In the genomic region with DNA sequence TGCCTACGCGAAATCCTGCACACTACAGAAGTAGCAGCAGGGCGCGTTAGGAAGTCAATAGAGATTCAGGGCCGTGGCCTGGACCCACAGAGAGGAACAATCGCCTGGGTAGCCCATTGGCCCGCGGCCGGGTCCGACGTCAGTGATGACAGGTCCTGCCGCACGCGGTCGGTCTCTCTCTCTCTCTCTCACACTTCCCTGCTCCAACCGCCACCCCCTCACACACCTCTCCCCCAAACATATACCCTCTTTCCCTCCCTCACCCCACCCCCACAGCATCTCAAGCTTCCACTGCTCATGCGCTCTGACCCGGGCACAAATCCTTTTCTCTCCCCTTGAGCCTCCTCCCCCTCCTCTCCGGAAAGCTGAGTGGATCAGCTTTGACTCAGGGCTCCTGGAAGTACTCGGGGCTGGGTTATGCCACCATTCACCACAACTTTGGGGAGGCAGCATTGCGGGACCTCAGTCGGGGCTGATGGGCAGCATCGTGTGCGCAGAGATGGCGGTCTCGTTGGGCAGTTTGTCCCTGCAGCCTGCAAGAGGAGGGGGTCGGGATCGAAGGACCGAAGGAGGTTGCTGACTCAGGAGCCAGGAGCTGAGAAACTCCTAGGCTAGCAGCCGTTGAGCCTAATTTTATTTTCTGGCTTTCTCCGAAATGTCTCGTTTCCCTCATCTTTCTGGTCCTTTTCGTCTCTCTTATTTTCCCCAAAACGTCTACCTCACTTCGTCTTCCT, we compare ENCODE assay signal across 18 cellular contexts. TPM values are rescaled to one million over a fixed set of nuclear protein-coding genes. Genes with fewer than 3 reads are reported as not detected.
DNase-seq lines count a peak whose midpoint lies in the region; FAIRE-seq and TF ChIP-seq lines count a peak whose summit lies in the region.
"Had no signal": no experiment of that assay in that cellular context is flagged by ENCODE, and none has a peak within 500 bp of the region (broad histone marks: within the 10 kb centered on the region; RNA-seq: fewer than 3 reads in every experiment).

No MANE protein-coding gene starts in this region.

- H4K5ac ChIP-seq in H1 (ENCODE audit: insufficient read length, low read depth, low read length), result peak overlapping the region; percentile 10

- TF ChIP-seq POLR2A in H1 (IDR thresholded peaks at IDR 0.05; ENCODE audit: control extremely low read depth in 1 of 2, low read depth in 2 of 2, low read length in 2 of 2) (peak in 1 of 2 experiments; percentile 67; a peak in 2 of 3 replicates), ovary (IDR thresholded peaks at IDR 0.05) (no peak)

- H2AFZ ChIP-seq in H1 (ENCODE audit: low read length), result peak overlapping the region; percentile 69

- DNase-seq in AG10803 (ENCODE audit: low read depth) (no peak), H1 (ENCODE audit: low read depth in 1 of 2, low spot score in 2 of 2) (peak in 1 of 2 experiments; percentile 83), dedifferentiated amniotic fluid mesenchymal stem cell (ENCODE audit: extremely low spot score) (no peak), activated T-cell treated with anti-CD3 and anti-CD28 coated beads for 4 hours (no peak), ovary (no peak)
- no peak for DNase-seq in stimulated activated CD4-positive, alpha-beta T cell treated with anti-CD3 and anti-CD28 coated beads, Interleukin-4, amount 100 ng/mL, for 24 hours
- DNase-seq: DND-41; NCI-H2227 treated with DMSO at 0.1 percent for 48 hours; SK-N-SH; stimulated activated CD4-positive, alpha-beta T cell treated with anti-CD3 and anti-CD28 coated beads, Interleukin-1b, Interleukin-23, amount 100 ng/mL, for 48 hours had no signal

- H3K4me3 ChIP-seq in AG10803 (ENCODE audit: low read length), result no peak overlapping the region; the same call in 1 of the 2 replicates
- peak overlapping the region; percentile 36 to 68 (median 52) for H3K4me3 ChIP-seq in H1 (ENCODE audit: extremely low read depth in 1 of 4, insufficient read depth in 2 of 4, low read depth in 3 of 4, low read length in 4 of 4)
- H3K4me3 ChIP-seq in ovary, result no peak overlapping the region
- H3K4me3 ChIP-seq: GM12878, lung, prostate gland had no signal

- H3K27me3 ChIP-seq in H1 (replicated peaks in 1 of 4; ENCODE audit: control insufficient read depth in 3 of 4, extremely low read depth in 1 of 4, insufficient read depth in 3 of 4, low read length in 3 of 4), result peaks cover 44 to 85% (median 78%) of the 10 kb centered on the region in 4 experiments
- H3K27me3 ChIP-seq in ovary, result no peaks in the 10 kb centered on the region

- no peak overlapping the region for H3K56ac ChIP-seq in H1 (replicated peaks; ENCODE audit: insufficient read length, low read depth, low read length)

- no peaks in the 10 kb centered on the region for H3K36me3 Mint-ChIP-seq in nephron (ENCODE audit: low read depth)

- peak overlapping the region; percentile 94 for H2BK12ac ChIP-seq in H1 (ENCODE audit: low read depth, low read length)

- H3K79me2 ChIP-seq in H1 (ENCODE audit: control insufficient read depth in 1 of 2, insufficient read depth in 2 of 2, low read length in 2 of 2), result no peaks in the 10 kb centered on the region

- peak overlapping the region; percentile 89; the same call in 1 of the 2 replicates for H2BK20ac ChIP-seq in H1 (ENCODE audit: low read length)

- 0 out of 2 replicates have a peak, but pooled peaks have one; percentile 4 for TF ChIP-seq CTCF in AG10803 (conservative IDR thresholded peaks at IDR 0.05; ENCODE audit: low read length)
- peak in 1 of 3 experiments; percentile 45; a peak in 1 of 4 replicates for TF ChIP-seq CTCF in H1 (IDR thresholded peaks at IDR 0.05; ENCODE audit: control extremely low read depth in 1 of 3, insufficient read depth in 1 of 3, low read depth in 1 of 3, low read length in 3 of 3)
- TF ChIP-seq CTCF in nephron (IDR thresholded peaks at IDR 0.05; ENCODE audit: unreplicated experiment in 3 of 3), result no peak
- no peak for TF ChIP-seq CTCF in ovary (IDR thresholded peaks at IDR 0.05)

- CTCF ChIA-PET in H1 (lab: Charles Lee; ENCODE audit: partially characterized antibody), result interaction anchor here (0.7 to 27.3 kb wide), 18 partner anchors 9 to 265 kb away, joined by 3 to 485 read pairs (median 4); partner anchors contain the start of gene ZIC4

- H3K27ac ChIP-seq in H1 (ENCODE audit: low read depth, low read length) (no peak overlapping the region), ovary (no peak overlapping the region)
- H3K27ac ChIP-seq: prostate gland, VCaP had no signal

- TF ChIP-seq RAD21 in H1 (IDR thresholded peaks at IDR 0.05 in 1 of 2, conservative IDR thresholded peaks at IDR 0.05 in 1 of 2; ENCODE audit: low read depth in 2 of 2, low read length in 2 of 2), result peak; percentile 4 to 28; a peak in 1 of 4 replicates

- H3K4me1 Mint-ChIP-seq in nephron, result peaks cover 60% of the 10 kb centered on the region

- no peak overlapping the region for H3K23ac ChIP-seq in H1 (ENCODE audit: insufficient read length)

- H3K4me1 ChIP-seq in H1 (replicated peaks in 1 of 4; ENCODE audit: control insufficient read depth in 3 of 4, insufficient read depth in 4 of 4, low read length in 3 of 4), result peaks cover 8 to 43% (median 22%) of the 10 kb centered on the region in 4 experiments
- peaks cover 1% of the 10 kb centered on the region for H3K4me1 ChIP-seq in ovary (ENCODE audit: insufficient read depth)
- H3K4me1 ChIP-seq: prostate gland had no signal

- peak overlapping the region; percentile 77 to 95 for H3K4me2 ChIP-seq in H1 (ENCODE audit: insufficient read depth in 1 of 2, low read depth in 2 of 2, low read length in 2 of 2)
- H3K4me2 ChIP-seq: SK-N-SH had no signal

- H3K27ac Mint-ChIP-seq in nephron, result peak overlapping the region; percentile 93 to 99 (median 98)

- H2AK5ac ChIP-seq in H1 (ENCODE audit: low read depth, low read length), result no peak overlapping the region; the same call in 1 of the 2 replicates

- H4K20me1 ChIP-seq in H1 (replicated peaks in 1 of 2; ENCODE audit: control insufficient read depth in 1 of 2, insufficient read depth in 2 of 2, low read length in 2 of 2), result peaks cover 0 to 7% of the 10 kb centered on the region in 2 experiments

- H3K9ac ChIP-seq in H1 (replicated peaks in 1 of 4; ENCODE audit: extremely low read depth in 1 of 4, low read depth in 3 of 4, low read length in 3 of 4), result peak overlapping the region in 3 of 4 experiments; percentile 43 to 74 (median 62); a peak in 6 of 7 replicates
- H3K9ac ChIP-seq: SK-N-SH had no signal

- peaks cover 2% of the 10 kb centered on the region for H3K9me3 Mint-ChIP-seq in nephron

- H4K8ac ChIP-seq in H1 (ENCODE audit: extremely low read depth, insufficient read depth, low read length), result peak overlapping the region; percentile 89; the same call in 1 of the 2 replicates

- H3K36me3 ChIP-seq in H1 (ENCODE audit: control insufficient read depth in 2 of 4, insufficient read depth in 4 of 4, low read length in 3 of 4) (no peaks in the 10 kb centered on the region), ovary (no peaks in the 10 kb centered on the region)
- H3K36me3 ChIP-seq: prostate gland had no signal

- H3K27me3 Mint-ChIP-seq in nephron (ENCODE audit: low read depth), result peaks cover 99% of the 10 kb centered on the region

- H3K23me2 ChIP-seq in H1 (ENCODE audit: low read depth, low read length), result peaks cover 20% of the 10 kb centered on the region

- H3K4me3 Mint-ChIP-seq in nephron, result peak overlapping the region; percentile 85 to 88 (median 86)

- no peak for TF ChIP-seq EP300 in H1 (IDR thresholded peaks at IDR 0.05; ENCODE audit: borderline replicate concordance in 1 of 2, low read depth in 2 of 2, low read length in 2 of 2)
- no peak for TF ChIP-seq EP300 in ovary (IDR thresholded peaks at IDR 0.05)

- no peak overlapping the region for H3K4ac ChIP-seq in H1 (replicated peaks; ENCODE audit: insufficient read length, low read depth, low read length)

- H2BK15ac ChIP-seq in H1 (ENCODE audit: low read length), result no peak overlapping the region

- intact Hi-C loops in ovary (cut with DNase I), result no loop called here

- H3K9me3 ChIP-seq in H1 (ENCODE audit: insufficient read depth in 2 of 2, low read depth in 1 of 2, low read length in 1 of 2), result no peaks in the 10 kb centered on the region
- H3K9me3 ChIP-seq in ovary, result peaks cover 0 to 5% of the 10 kb centered on the region in 2 donors
- H3K9me3 ChIP-seq: prostate gland, SK-N-SH had no signal

- whole genome bisulfite sequencing in H1 (ENCODE audit: extremely low coverage in 1 of 2, insufficient coverage in 1 of 2, insufficient read length in 1 of 2, insufficient replicate concordance in 2 of 2, low coverage in 1 of 2, low lambda C conversion rate in 2 of 2, missing lambda C conversion rate in 1 of 2), 2 experiments, result 3% methylated on average over 24 of the region's 35 CpGs; no CpG with 5 or more reads in 1 of the 2 experiments
- WGBS in ovary, 3 donors, result 2 to 4% (median 3%) methylated on average over 35 of the region's 35 CpGs

- H3K14ac ChIP-seq in H1 (ENCODE audit: insufficient read length), result no peak overlapping the region

- H4K91ac ChIP-seq in H1 (replicated peaks; ENCODE audit: insufficient read length, low read length), result peak overlapping the region; percentile 58

- peak overlapping the region; percentile 88 for H3K18ac ChIP-seq in H1 (ENCODE audit: extremely low read depth, low read length)

- H3K79me1 ChIP-seq in H1 (ENCODE audit: low read depth, low read length), result no peaks in the 10 kb centered on the region; the same call in 1 of the 2 replicates

- peak; percentile 19 for FAIRE-seq in H1 (lab: Jason Lieb, UNC)
- FAIRE-seq: endometrium, GM12878, urothelium cell line had no signal

- H2BK120ac ChIP-seq in H1 (replicated peaks; ENCODE audit: low read depth, low read length), result no peak overlapping the region

- H2BK5ac ChIP-seq in H1 (ENCODE audit: low read depth, low read length), result peak overlapping the region; percentile 89; the same call in 1 of the 2 replicates

- POLR2A ChIA-PET in H1 (lab: Charles Lee; ENCODE audit: partially characterized antibody), result interaction anchor here (0.7 to 3.1 kb wide), 13 partner anchors 11 to 42 kb away, joined by 3 to 24 read pairs (median 4); no protein-coding TSS in a partner anchor

RNA-seq across cellular contexts. Expression of gene ZIC4, which starts 9.0 kb away (rescaled TPM):
- 2.7 TPM for polyA plus RNA-seq in PFSK-1 (2012; ENCODE audit: insufficient read length, low read depth)
- total RNA-seq in H1 (2021; fragmentation: NEBNext Ultra II Directional; extraction: Animal tissue kit (Norgen Biotek cat#: 25700)), result 0.13 TPM in 1 of 2 replicates, not detected in the other
- polyA plus RNA-seq in H1 (2011; rRNA removed) (0.03 and 0.31 TPM in 2 replicates), ovary (not detected)
- polyA plus RNA-seq in H1 (2011; cell fraction: cytosol; rRNA removed), result 0.08 TPM
- polyA plus RNA-seq in H1 (2011; cell fraction: nucleus; rRNA removed), result 0.27 TPM
- 0.27 TPM in 1 of 4 replicates, not detected in the others for polyA plus RNA-seq in H1 (2012, experiment 1 of 2)
- polyA plus RNA-seq in H1 (2012, experiment 2 of 2), result 0.08 TPM
- 0.06 TPM for polyA plus RNA-seq in H1 (2013, experiment 1 of 2)
- 0.06 TPM for polyA plus RNA-seq in H1 (2013, experiment 2 of 2)
- polyA minus RNA-seq in H1 (2011; rRNA and poly(A)+ RNA removed), result not detected in 2 replicates
- polyA minus RNA-seq in H1 (2011; cell fraction: cytosol; rRNA and poly(A)+ RNA removed), result not detected
- polyA minus RNA-seq in H1 (2011; cell fraction: nucleus; rRNA and poly(A)+ RNA removed), result 0.60 TPM
- not detected for total RNA-seq in ovary
- total RNA-seq: GM12878, lung, prostate gland had no signal
- polyA plus RNA-seq: GM12878, lung had no signal

RNA-seq across cellular contexts. Expression of gene ZIC1, which starts 11.8 kb away (rescaled TPM):
- 25.9 TPM for polyA plus RNA-seq in PFSK-1 (2012; ENCODE audit: insufficient read length, low read depth)
- 1.5 and 2.2 TPM in 2 replicates for total RNA-seq in H1 (2021; fragmentation: NEBNext Ultra II Directional; extraction: Animal tissue kit (Norgen Biotek cat#: 25700))
- polyA plus RNA-seq in H1 (2011; rRNA removed), result 0.80 and 3.6 TPM in 2 replicates
- 1.7 TPM for polyA plus RNA-seq in H1 (2011; cell fraction: cytosol; rRNA removed)
- polyA plus RNA-seq in H1 (2011; cell fraction: nucleus; rRNA removed), result 2.7 TPM
- polyA plus RNA-seq in H1 (2012, experiment 1 of 2), result 0.27 to 0.77 TPM (median 0.60 TPM) in 4 replicates
- polyA plus RNA-seq in H1 (2012, experiment 2 of 2), result 0.08 TPM
- 1.4 TPM for polyA plus RNA-seq in H1 (2013, experiment 1 of 2)
- 0.75 TPM for polyA plus RNA-seq in H1 (2013, experiment 2 of 2)
- 0.07 and 0.47 TPM in 2 replicates for polyA minus RNA-seq in H1 (2011; rRNA and poly(A)+ RNA removed)
- 1.6 TPM for polyA minus RNA-seq in H1 (2011; cell fraction: cytosol; rRNA and poly(A)+ RNA removed)
- polyA minus RNA-seq in H1 (2011; cell fraction: nucleus; rRNA and poly(A)+ RNA removed), result 2.4 TPM
- under 1 TPM in 3 of 7 donors, not detected in 4; 0.05 to 0.45 (median 0.18) TPM for total RNA-seq in ovary
- polyA plus RNA-seq in ovary, result under 1 TPM in 1 of 2 donors, not detected in 1; 0.10 TPM
- total RNA-seq: GM12878, lung, prostate gland had no signal
- polyA plus RNA-seq: GM12878 had no signal

Comparison
In these comparisons a context has a peak if more than half of its experiments do, and no peak if none do; other contexts are left out.
1. H3K4me3 ChIP-seq: peak in H1 (4 of 4); none in AG10803 (single experiment) and ovary (single experiment).